ENCODE assay signal across 1 cellular context in genomic region chr10:100008708-100009282, GRCh38.
TF ChIP-seq lines count a peak whose summit lies in the region.

No MANE protein-coding gene starts in this region.

TF ChIP-seq in IMR-90, 13 proteins besides CTCF, POLR2A, EP300 and RAD21 (continued from another document):
- TF ChIP-seq ELK1 (IDR thresholded peaks at IDR 0.05; ENCODE audit: borderline replicate concordance, low read depth, low read length): no peak
- no peak for TF ChIP-seq RCOR1 (IDR thresholded peaks at IDR 0.05; ENCODE audit: insufficient replicate concordance, low read length)
- TF ChIP-seq MXI1 (IDR thresholded peaks at IDR 0.05; ENCODE audit: borderline replicate concordance, low read depth, low read length): no peak
- TF ChIP-seq USF2 (IDR thresholded peaks at IDR 0.05; ENCODE audit: low read depth, low read length): no peak
